In the genomic region with DNA sequence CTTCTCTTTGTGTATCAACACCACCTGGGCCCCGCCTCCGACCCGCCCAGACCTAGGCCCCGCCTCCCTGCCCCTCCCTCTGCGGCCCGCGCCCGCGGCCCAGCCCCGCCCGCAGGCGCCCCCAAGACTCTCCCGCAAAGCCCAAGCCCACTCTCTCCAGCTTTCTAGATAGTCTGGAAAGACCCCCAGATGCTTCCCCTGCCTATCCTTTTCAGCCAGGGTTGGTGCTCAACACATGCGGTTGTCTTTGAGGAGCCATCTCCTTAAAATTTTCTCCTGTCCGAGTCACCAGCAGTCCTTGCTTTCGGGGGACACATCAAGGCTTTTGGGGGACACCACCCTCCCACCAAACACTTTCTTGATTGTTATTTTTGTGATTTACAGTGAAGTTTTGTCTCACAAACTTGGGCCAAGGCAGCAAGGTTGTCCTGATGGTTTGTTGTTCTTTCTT, we compare ENCODE assay signal across 8 cellular contexts. TPM values are rescaled to one million over a fixed set of nuclear protein-coding genes. Genes with fewer than 3 reads are reported as not detected.
A peak's percentile ranks its signal among the peaks of the same experiment; 100 is the strongest.
DNase-seq lines count a peak whose midpoint lies in the region; ATAC-seq and TF ChIP-seq lines count a peak whose summit lies in the region.

No MANE protein-coding gene starts in this region.

- H3K9me3 ChIP-seq in HUES64 (ENCODE audit: insufficient read depth, low read depth, low read length), result no peaks in the 10 kb centered on the region

- peak overlapping the region; percentile 98 for H3K27ac Mint-ChIP-seq in MCF 10A (ENCODE audit: low read depth, unreplicated experiment)

- no peaks in the 10 kb centered on the region for H3K9me3 Mint-ChIP-seq in MCF 10A (ENCODE audit: unreplicated experiment)

- no peaks in the 10 kb centered on the region for H3K27me3 ChIP-seq in HUES64 (ENCODE audit: insufficient read depth, low read length)

- TF ChIP-seq CTCF in AG09309 (IDR thresholded peaks at IDR 0.05; ENCODE audit: control insufficient read depth, insufficient read depth, low read depth, low read length, missing control alignments) (no peak), MCF 10A (IDR thresholded peaks at IDR 0.05; ENCODE audit: unreplicated experiment) (no peak)

- peak overlapping the region; percentile 93 for H3K4me3 Mint-ChIP-seq in MCF 10A (ENCODE audit: unreplicated experiment)

- no TSS peak for BruUV-seq in MCF 10A (replicated peaks; lab: Mats Ljungman, UMichigan)

- no peak overlapping the region for H3K27ac ChIP-seq in HUES64 (ENCODE audit: low read depth, low read length)

- DNase-seq in AG09309 (ENCODE audit: low read depth) (no peak), MCF 10A (ENCODE audit: unreplicated experiment) (no peak), midbrain (lab: John Stamatoyannopoulos, UW) (peak; percentile 58), NCI-H128 (lab: John Stamatoyannopoulos, UW; ENCODE audit: unreplicated experiment) (no peak), RPMI8226 (no peak)

- CTCF ChIA-PET in MCF 10A (lab: Yijun Ruan, JAX), result interaction anchor here (0.7 to 1.1 kb wide), 5 partner anchors 10 to 383 kb away, joined by 3 to 5 read pairs (median 3); partner anchors contain the start of gene SCAF11

- H3K27me3 Mint-ChIP-seq in MCF 10A (ENCODE audit: insufficient read depth, unreplicated experiment), result no peaks in the 10 kb centered on the region

- intact Hi-C loops in MCF 10A (cut with micrococcal nuclease), result loop anchor here (1.0 to 5.0 kb wide), 6 partner anchors 10 to 649 kb away; no protein-coding TSS in a partner anchor

- POLR2A ChIA-PET in MCF 10A (lab: Yijun Ruan, JAX), result interaction anchor here (0.6 to 12.5 kb wide), 30 partner anchors 9 to 382 kb away, joined by 3 to 497 read pairs (median 4); partner anchors contain the start of gene SLC38A1

- peaks cover 35% of the 10 kb centered on the region; the same call in 1 of the 2 replicates for H3K4me1 ChIP-seq in HUES64 (ENCODE audit: insufficient read depth, low read length)

- peaks cover 12% of the 10 kb centered on the region for H3K4me1 Mint-ChIP-seq in MCF 10A (ENCODE audit: insufficient read depth, unreplicated experiment)

- ATAC-seq in HG03571 (IDR thresholded peaks at IDR 0.05; ENCODE audit: unreplicated experiment), result no peak
- ATAC-seq in HG02763 (IDR thresholded peaks at IDR 0.05; ENCODE audit: unreplicated experiment), result no peak

- H3K9ac ChIP-seq in HUES64 (ENCODE audit: low read depth, low read length), result peak overlapping the region; percentile 99

- peaks cover 55% of the 10 kb centered on the region for H3K36me3 Mint-ChIP-seq in MCF 10A (ENCODE audit: insufficient read depth, unreplicated experiment)

- H3K4me3 ChIP-seq in AG09309 (ENCODE audit: control insufficient read depth, low read depth, low read length), result peak overlapping the region; percentile 64
- peak overlapping the region; percentile 81 for H3K4me3 ChIP-seq in HUES64 (ENCODE audit: low read length)

- H3K36me3 ChIP-seq in HUES64 (ENCODE audit: insufficient read depth, low read length), result peaks cover 33% of the 10 kb centered on the region

- WGBS in HUES64, result under 1% methylated on average over 16 of the region's 16 CpGs

RNA-seq across cellular contexts. Expression of gene SLC38A2, which starts 0.3 kb away (rescaled TPM):
- 197 TPM for polyA plus RNA-seq in HUES64 (2013, experiment 1 of 2)
- polyA plus RNA-seq in HUES64 (2013, experiment 2 of 2), result 203 TPM
- 817 and 1,070 TPM in 2 replicates for total RNA-seq in MCF 10A (2022)
